ENCODE assay signal across 10 cellular contexts in genomic region chr22:39592104-39593060, GRCh38. TPM values are rescaled to one million over a fixed set of nuclear protein-coding genes. Genes with fewer than 3 reads are reported as not detected.
DNase-seq lines count a peak whose midpoint lies in the region; ATAC-seq, FAIRE-seq and TF ChIP-seq lines count a peak whose summit lies in the region.
"Had no signal": no experiment of that assay in that cellular context is flagged by ENCODE, and none has a peak within 500 bp of the region (broad histone marks: within the 10 kb centered on the region; RNA-seq: fewer than 3 reads in every experiment).

No MANE protein-coding gene starts in this region.

- H2AFZ ChIP-seq in keratinocyte (ENCODE audit: control insufficient read depth, low read length), result no peak overlapping the region

- H3K27ac ChIP-seq in heart left ventricle, result no peak overlapping the region
- H3K27ac ChIP-seq in keratinocyte (ENCODE audit: control insufficient read depth, insufficient read depth, low read length), result no peak overlapping the region

- FAIRE-seq in keratinocyte (lab: Jason Lieb, UNC), result peak; percentile 69
- FAIRE-seq: islet of Langerhans had no signal

- H3K9me3 ChIP-seq in heart left ventricle (no peaks in the 10 kb centered on the region), keratinocyte (ENCODE audit: control insufficient read depth, low read depth, low read length) (no peaks in the 10 kb centered on the region)

- intact Hi-C loops in heart left ventricle (cut with DNase I) (no loop called here), cardiac septum (cut with DNase I) (no loop called here)

- DNase-seq in heart left ventricle, result no peak
- no peak for DNase-seq in cardiac septum (ENCODE audit: low spot score)
- peak; percentile 66 for DNase-seq in amniotic stem cell (lab: John Stamatoyannopoulos, UW)
- DNase-seq in keratinocyte (ENCODE audit: low read depth, low spot score), result no peak
- DNase-seq in NCI-H2107 (lab: John Stamatoyannopoulos, UW), result no peak
- no peak for DNase-seq in H7
- no peak for DNase-seq in DMS153 (lab: John Stamatoyannopoulos, UW)
- DNase-seq: activated naive CD8-positive, alpha-beta T cell treated with anti-CD3 and anti-CD28 coated beads, Interleukin-2, amount 10 ng/mL, durations not matched to agents 7 days and 5 days had no signal

- dilution Hi-C loops in keratinocyte (cut with MboI; ENCODE audit: extremely low pct_ligation_motif_present, low sequenced_read_pairs), result no loop called here

- no peak for TF ChIP-seq CTCF in heart left ventricle (IDR thresholded peaks at IDR 0.05)
- no peak for TF ChIP-seq CTCF in keratinocyte (optimal IDR thresholded peaks at IDR 0.05 in 1 of 3, IDR thresholded peaks at IDR 0.05 in 1 of 3, conservative IDR thresholded peaks at IDR 0.05 in 1 of 3; ENCODE audit: extremely low read depth in 1 of 3, insufficient read depth in 2 of 3, low read length in 3 of 3)

- 53 to 59% (median 56%) methylated on average over 19 to 31 of the region's 31 CpGs for WGBS in heart left ventricle, 4 donors

- peak overlapping the region; percentile 43 for H3K4me2 ChIP-seq in keratinocyte (ENCODE audit: control insufficient read depth, extremely low read depth, insufficient read depth, low read depth, low read length)

- no peaks in the 10 kb centered on the region for H3K36me3 ChIP-seq in heart left ventricle
- H3K36me3 ChIP-seq in keratinocyte (ENCODE audit: control insufficient read depth in 2 of 2, extremely low read depth in 1 of 2, insufficient read depth in 2 of 2, low read length in 2 of 2), result no peaks in the 10 kb centered on the region
- no peaks in the 10 kb centered on the region for H3K36me3 ChIP-seq in H7 (replicated peaks; ENCODE audit: control insufficient read depth, insufficient read depth, low read length)

- H3K4me3 ChIP-seq in heart left ventricle (no peak overlapping the region), keratinocyte (ENCODE audit: control insufficient read depth in 2 of 3, extremely low read depth in 1 of 3, insufficient read depth in 2 of 3, low read depth in 1 of 3, low read length in 3 of 3) (no peak overlapping the region), H7 (ENCODE audit: insufficient read depth, low read depth, low read length) (no peak overlapping the region)

- H3K9ac ChIP-seq in keratinocyte (ENCODE audit: control insufficient read depth, extremely low read depth, insufficient read depth, low read length), result no peak overlapping the region

- H3K27me3 ChIP-seq in heart left ventricle (peaks cover 0 to 34% (median 4%) of the 10 kb centered on the region in 9 donors), keratinocyte (ENCODE audit: control insufficient read depth, extremely low read depth, insufficient read depth, low read length) (peaks cover 18% of the 10 kb centered on the region), H7 (ENCODE audit: control insufficient read depth, insufficient read depth, low read length) (peaks cover 3% of the 10 kb centered on the region; the same call in 1 of the 2 replicates)

- peak in 3 of 4 donors; percentile 35 to 55 (median 48) for ATAC-seq in heart left ventricle
- no peak for ATAC-seq in HG03571 (IDR thresholded peaks at IDR 0.05; ENCODE audit: unreplicated experiment)

- H3K4me1 ChIP-seq in heart left ventricle, result peaks cover 0 to 5% (median 0%) of the 10 kb centered on the region in 12 donors
- H3K4me1 ChIP-seq in keratinocyte (ENCODE audit: control insufficient read depth, extremely low read depth, insufficient read depth, low read length), result peaks cover 9% of the 10 kb centered on the region

- no peaks in the 10 kb centered on the region for H4K20me1 ChIP-seq in keratinocyte (ENCODE audit: control insufficient read depth, extremely low read depth, insufficient read depth, low read length)

- no peaks in the 10 kb centered on the region for H3K79me2 ChIP-seq in keratinocyte (ENCODE audit: control insufficient read depth, insufficient read depth, low read length)

- H3K9me1 ChIP-seq in keratinocyte (ENCODE audit: control insufficient read depth, extremely low read depth, insufficient read depth, low read length), result no peaks in the 10 kb centered on the region

- no peak for TF ChIP-seq POLR2A in heart left ventricle (IDR thresholded peaks at IDR 0.05)

RNA-seq across cellular contexts. Expression of gene CACNA1I, which starts 21.8 kb away (rescaled TPM):
- total RNA-seq in heart left ventricle, result under 1 TPM in 3 of 9 donors, not detected in 6; 0.02 to 0.07 (median 0.04) TPM
- polyA plus RNA-seq in heart left ventricle, result under 1 TPM; 0.01 to 0.04 TPM
- 0.03 TPM for total RNA-seq in cardiac septum
- polyA plus RNA-seq in keratinocyte, result not detected in 3 replicates
- not detected for polyA plus RNA-seq in keratinocyte (2011; ENCODE audit: low read depth)
- polyA plus RNA-seq in keratinocyte (2011; cell fraction: cytosol; rRNA removed), result 0.01 TPM in 1 of 2 replicates, not detected in the other
- 0.01 TPM in 1 of 2 replicates, not detected in the other for polyA plus RNA-seq in keratinocyte (2011; cell fraction: nucleus; rRNA removed)
- polyA plus RNA-seq in keratinocyte (2012; ENCODE audit: low replicate concordance), result not detected in 2 replicates
- 0.07 TPM in 1 of 3 replicates, not detected in the others for polyA minus RNA-seq in keratinocyte
- not detected for polyA minus RNA-seq in keratinocyte (2011; cell fraction: cytosol; rRNA and poly(A)+ RNA removed)
- not detected in 2 replicates for polyA minus RNA-seq in keratinocyte (2011; cell fraction: nucleus; rRNA and poly(A)+ RNA removed)
- 0.31 and 0.55 TPM in 2 replicates for total RNA-seq in H7 (2014; rRNA removed; shearing (Covaris generic))

RNA-seq across cellular contexts. Expression of gene RPS19BP1, which starts 59.8 kb away (rescaled TPM):
- 100 to 1,000 TPM in 2 of 9 donors, 10 to 100 TPM in 7; 33.2 to 108 (median 44.5) TPM for total RNA-seq in heart left ventricle
- 100 to 1,000 TPM; 154 to 220 TPM for polyA plus RNA-seq in heart left ventricle
- total RNA-seq in cardiac septum, result 43.7 TPM
- polyA plus RNA-seq in keratinocyte, result 66.1 to 70.7 TPM (median 67.3 TPM) in 3 replicates
- 91.2 TPM for polyA plus RNA-seq in keratinocyte (2011; ENCODE audit: low read depth)
- polyA plus RNA-seq in keratinocyte (2011; cell fraction: cytosol; rRNA removed), result 37.2 and 76.5 TPM in 2 replicates
- polyA plus RNA-seq in keratinocyte (2011; cell fraction: nucleus; rRNA removed), result 25.9 and 26.1 TPM in 2 replicates
- 52.4 and 75.3 TPM in 2 replicates for polyA plus RNA-seq in keratinocyte (2012; ENCODE audit: low replicate concordance)
- polyA minus RNA-seq in keratinocyte, result 8.6 to 9.8 TPM (median 8.7 TPM) in 3 replicates
- polyA minus RNA-seq in keratinocyte (2011; cell fraction: cytosol; rRNA and poly(A)+ RNA removed), result 36.4 TPM
- 6.0 and 6.7 TPM in 2 replicates for polyA minus RNA-seq in keratinocyte (2011; cell fraction: nucleus; rRNA and poly(A)+ RNA removed)
- total RNA-seq in H7 (2014; rRNA removed; shearing (Covaris generic)), result 154 and 210 TPM in 2 replicates
